ENCODE assay signal across 25 cellular contexts in genomic region chr7:81690688-81691087, GRCh38.
DNase-seq lines count a peak whose midpoint lies in the region; ATAC-seq, FAIRE-seq and TF ChIP-seq lines count a peak whose summit lies in the region.
"Had no signal": no experiment of that assay in that cellular context is flagged by ENCODE, and none has a peak within 500 bp of the region (broad histone marks: within the 10 kb centered on the region; RNA-seq: fewer than 3 reads in every experiment).

No MANE protein-coding gene starts in this region.

- H2BK120ac ChIP-seq in IMR-90 (ENCODE audit: low read depth, low read length): peak overlapping the region; percentile 90

- peak overlapping the region; percentile 32 for H3K27ac Mint-ChIP-seq in mesothelial cell of epicardium
- H3K27ac Mint-ChIP-seq in stimulated activated naive CD8-positive, alpha-beta T cell treated with anti-CD3 and anti-CD28 coated beads, Interleukin-15, amount 100 ng/mL, for 72 hours: no peak overlapping the region
- H3K27ac Mint-ChIP-seq: activated naive CD4-positive, alpha-beta T cell treated with anti-CD3 and anti-CD28 coated beads for 36 hours; activated T-cell treated with anti-CD3 and anti-CD28 coated beads, Interleukin-2, amount 50 U/mL, for 24 hours; dendritic cell treated with granulocyte-macrophage colony-stimulating factor and Interleukin-4, amounts not matched to agents 40 ng/mL and 50 ng/mL, for 4 days; IgD-negative memory B cell; T-helper 17 cell had no signal

- H3K9me3 ChIP-seq in A549 (no peaks in the 10 kb centered on the region), IMR-90 (ENCODE audit: control insufficient read depth, insufficient read depth, low read length) (no peaks in the 10 kb centered on the region)
- H3K9me3 ChIP-seq: BLaER1 treated with 17β-estradiol and CSF1 and Interleukin-3, amounts not matched to agents 10 nM and 100 nM; Caco-2; neutrophil had no signal

- H3K9me3 Mint-ChIP-seq in mesothelial cell of epicardium: no peaks in the 10 kb centered on the region
- H3K9me3 Mint-ChIP-seq in stimulated activated naive CD8-positive, alpha-beta T cell treated with anti-CD3 and anti-CD28 coated beads, Interleukin-15, amount 100 ng/mL, for 72 hours: peaks cover 0 to 11% of the 10 kb centered on the region in 2 donors
- H3K9me3 Mint-ChIP-seq: activated T-cell treated with anti-CD3 and anti-CD28 coated beads, Interleukin-2, amount 50 U/mL, for 24 hours had no signal

- H3K36me3 ChIP-seq in IMR-90 (ENCODE audit: control insufficient read depth, insufficient read depth, low read length): no peaks in the 10 kb centered on the region
- H3K36me3 ChIP-seq: BLaER1 treated with 17β-estradiol and CSF1 and Interleukin-3, amounts not matched to agents 10 nM and 100 nM; neutrophil had no signal

- in situ Hi-C loops in IMR-90 (cut with MboI; ENCODE audit: low sequenced_read_pairs): no loop called here

- H3K14ac ChIP-seq in IMR-90 (replicated peaks; ENCODE audit: low read depth, low read length): peak overlapping the region; percentile 18

- H3K9ac ChIP-seq in IMR-90 (ENCODE audit: low read depth, low read length): peak overlapping the region; percentile 33; the same call in 1 of the 2 replicates
- H3K9ac ChIP-seq: BLaER1 treated with 17β-estradiol and CSF1 and Interleukin-3, amounts not matched to agents 10 nM and 100 nM had no signal

- H3K4me3 ChIP-seq in A549 (no peak overlapping the region), IMR-90 (ENCODE audit: insufficient read depth, low read depth, low read length) (no peak overlapping the region)
- H3K4me3 ChIP-seq: BLaER1 treated with 17β-estradiol and CSF1 and Interleukin-3, amounts not matched to agents 10 nM and 100 nM; skin epidermis had no signal

- H2BK15ac ChIP-seq in IMR-90 (ENCODE audit: low read depth, low read length): peak overlapping the region; percentile 88; the same call in 2 of the 3 replicates

- peak overlapping the region; percentile 68; the same call in 1 of the 2 replicates for H3K56ac ChIP-seq in IMR-90 (ENCODE audit: extremely low read depth, insufficient read depth, low read length)

- no peak for TF ChIP-seq EP300 in A549 (IDR thresholded peaks at IDR 0.05)

- H3K36me3 Mint-ChIP-seq in mesothelial cell of epicardium: no peaks in the 10 kb centered on the region

- no peak overlapping the region for H2AFZ ChIP-seq in IMR-90 (replicated peaks; ENCODE audit: low read length, poor library complexity)

- no peaks in the 10 kb centered on the region for H3K27me3 ChIP-seq in IMR-90 (ENCODE audit: control insufficient read depth, insufficient read depth, low read length)
- H3K27me3 ChIP-seq: BLaER1 treated with 17β-estradiol and CSF1 and Interleukin-3, amounts not matched to agents 10 nM and 100 nM; neutrophil had no signal

- no peak overlapping the region for H2AK9ac ChIP-seq in IMR-90 (replicated peaks; ENCODE audit: low read depth, low read length, poor library complexity)

- peak overlapping the region; percentile 91 for H4K91ac ChIP-seq in IMR-90 (ENCODE audit: insufficient read depth, low read depth, low read length)

- peak overlapping the region; percentile 37 to 81 for H4K8ac ChIP-seq in IMR-90 (ENCODE audit: low read depth in 2 of 2, low read length in 2 of 2)

- H2AK5ac ChIP-seq in IMR-90 (ENCODE audit: low read depth, low read length): peak overlapping the region; percentile 92

- intact Hi-C loops in IMR-90 (cut with micrococcal nuclease): loop anchor here (5.0 kb wide), 1 partner anchor 188 kb away; no protein-coding TSS in a partner anchor

- DNase-seq in A549 (ENCODE audit: low read depth in 1 of 2, low spot score in 1 of 2) (no peak), IMR-90 (no peak), mesothelial cell of epicardium (ENCODE audit: low spot score in 2 of 2, unreplicated experiment in 2 of 2) (no peak), activated gamma-delta T cell treated with Interleukin-2 at 50 U/mL for 16 hours (no peak)
- DNase-seq in stimulated activated naive CD8-positive, alpha-beta T cell treated with anti-CD3 and anti-CD28 coated beads, Interleukin-15, amount 100 ng/mL, for 72 hours: no peak
- no peak for DNase-seq in stimulated activated CD4-positive, alpha-beta T cell treated with anti-CD3 and anti-CD28 coated beads, Interleukin-4, amount 100 ng/mL, for 1 hour
- DNase-seq: activated CD4-positive, alpha-beta T cell treated with anti-CD3 and anti-CD28 coated beads for 4 hours; activated CD8-positive, alpha-beta memory T cell treated with anti-CD3 and anti-CD28 coated beads for 24 hours; activated naive CD4-positive, alpha-beta T cell treated with anti-CD3 and anti-CD28 coated beads for 36 hours; activated T-cell treated with anti-CD3 and anti-CD28 coated beads, Interleukin-2, amount 50 U/mL, for 24 hours; amniotic stem cell; Caco-2; DMS79 treated with DMSO at 0.1 percent for 48 hours; NCI-H1417 treated with DMSO at 0.1 percent for 48 hours; stimulated activated CD4-positive, alpha-beta T cell treated with anti-CD3 and anti-CD28 coated beads, Interleukin-1b, Interleukin-23, amount 100 ng/mL, for 48 hours; T-helper 17 cell had no signal

- H3K23ac ChIP-seq in IMR-90 (ENCODE audit: low read depth, low read length): peak overlapping the region; percentile 73; the same call in 1 of the 2 replicates

- H2BK5ac ChIP-seq in IMR-90 (ENCODE audit: low read depth, low read length, poor library complexity, severe bottlenecking): peak overlapping the region; percentile 93

- H3K4me1 Mint-ChIP-seq in mesothelial cell of epicardium: peaks cover 44% of the 10 kb centered on the region
- no peaks in the 10 kb centered on the region for H3K4me1 Mint-ChIP-seq in stimulated activated naive CD8-positive, alpha-beta T cell treated with anti-CD3 and anti-CD28 coated beads, Interleukin-15, amount 100 ng/mL, for 72 hours
- H3K4me1 Mint-ChIP-seq: IgD-negative memory B cell, T-helper 17 cell had no signal

- H3K79me1 ChIP-seq in IMR-90 (ENCODE audit: low read depth in 1 of 2, low read length in 2 of 2): no peaks in the 10 kb centered on the region

- no peaks in the 10 kb centered on the region for H3K27me3 Mint-ChIP-seq in mesothelial cell of epicardium (ENCODE audit: low read depth)
- no peaks in the 10 kb centered on the region for H3K27me3 Mint-ChIP-seq in stimulated activated naive CD8-positive, alpha-beta T cell treated with anti-CD3 and anti-CD28 coated beads, Interleukin-15, amount 100 ng/mL, for 72 hours
- H3K27me3 Mint-ChIP-seq: activated T-cell treated with anti-CD3 and anti-CD28 coated beads, Interleukin-2, amount 50 U/mL, for 24 hours; dendritic cell treated with granulocyte-macrophage colony-stimulating factor and Interleukin-4, amounts not matched to agents 40 ng/mL and 50 ng/mL, for 4 days; IgD-negative memory B cell; T-helper 17 cell had no signal

- H3K18ac ChIP-seq in IMR-90 (ENCODE audit: low read depth, low read length): peak overlapping the region; percentile 90

- TF ChIP-seq CTCF in A549 (IDR thresholded peaks at IDR 0.05) (no peak), IMR-90 (conservative IDR thresholded peaks at IDR 0.05; ENCODE audit: low read depth, low read length) (no peak), mesothelial cell of epicardium (IDR thresholded peaks at IDR 0.05; ENCODE audit: unreplicated experiment) (no peak)

- POLR2A ChIA-PET in A549 (lab: Yijun Ruan, JAX): no interaction called here
- POLR2A ChIA-PET in IMR-90 (lab: Charles Lee; ENCODE audit: unreplicated experiment): no interaction called here

- no peak for TF ChIP-seq POLR2A in A549 (IDR thresholded peaks at IDR 0.05; ENCODE audit: low read length)
- no peak for TF ChIP-seq POLR2A in IMR-90 (IDR thresholded peaks at IDR 0.05; ENCODE audit: low read depth, low read length)

- 37% methylated on average over 3 of the region's 3 CpGs for WGBS in A549 (ENCODE audit: missing lambda C conversion rate)
- no CpG with 5 or more reads among the region's 3 CpGs for WGBS in IMR-90 (ENCODE audit: extremely low coverage in 2 of 2, insufficient read length in 1 of 2), 2 experiments

- TF ChIP-seq RAD21 in A549 (conservative IDR thresholded peaks at IDR 0.05 in 1 of 2, IDR thresholded peaks at IDR 0.05 in 1 of 2) (no peak), IMR-90 (IDR thresholded peaks at IDR 0.05; ENCODE audit: low read length) (no peak)

- peaks cover 3% of the 10 kb centered on the region; the same call in 1 of the 2 replicates for H3K9me1 ChIP-seq in IMR-90 (ENCODE audit: insufficient read depth, low read length)

- CTCF ChIA-PET in A549 (lab: Yijun Ruan, JAX): no interaction called here
- CTCF ChIA-PET in IMR-90 (lab: Yijun Ruan, JAX): no interaction called here

- H2BK20ac ChIP-seq in IMR-90 (ENCODE audit: low read depth, low read length): peak overlapping the region; percentile 93

- peak overlapping the region; percentile 14; the same call in 1 of the 3 replicates for H3K4me2 ChIP-seq in A549
- H3K4me2 ChIP-seq in IMR-90 (ENCODE audit: low read depth, low read length): peak overlapping the region; percentile 33

- peaks cover 20% of the 10 kb centered on the region for H3K4me1 ChIP-seq in A549
- H3K4me1 ChIP-seq in IMR-90 (ENCODE audit: control insufficient read depth, insufficient read depth, low read length): peaks cover 12% of the 10 kb centered on the region; the same call in 1 of the 2 replicates
- H3K4me1 ChIP-seq: Caco-2 had no signal

- dilution Hi-C loops in IMR-90 (cut with HindIII; ENCODE audit: low sequenced_read_pairs, unreplicated experiment): no loop called here

- no peak for FAIRE-seq in A549 (lab: Jason Lieb, UNC)
- peak; percentile 11 for FAIRE-seq in TTC549 (lab: Jason Lieb, UNC)
- FAIRE-seq: endometrium, GM18507 had no signal

- ATAC-seq in A549: no peak
- no peak for ATAC-seq in IMR-90 (ENCODE audit: low read depth)
- ATAC-seq in HG03025 (IDR thresholded peaks at IDR 0.05; ENCODE audit: low FRiP score, unreplicated experiment): no peak
- ATAC-seq in stimulated activated naive CD8-positive, alpha-beta T cell treated with anti-CD3 and anti-CD28 coated beads, Interleukin-15, amount 100 ng/mL, for 72 hours: no peak
- ATAC-seq: T-helper 17 cell had no signal

- H4K20me1 ChIP-seq in IMR-90 (ENCODE audit: insufficient read depth, low read length): no peaks in the 10 kb centered on the region
- H4K20me1 ChIP-seq: BLaER1 treated with 17β-estradiol and CSF1 and Interleukin-3, amounts not matched to agents 10 nM and 100 nM had no signal

- TSS peak; percentile 92 for BruUV-seq in IMR-90 (replicated peaks; lab: Mats Ljungman, UMichigan)

- peak overlapping the region; percentile 90 for H3K4ac ChIP-seq in IMR-90 (ENCODE audit: low read depth, low read length)

- H4K5ac ChIP-seq in IMR-90 (ENCODE audit: low read depth, low read length): peak overlapping the region; percentile 67

- H3K4me3 Mint-ChIP-seq in mesothelial cell of epicardium: no peak overlapping the region
- no peak overlapping the region for H3K4me3 Mint-ChIP-seq in stimulated activated naive CD8-positive, alpha-beta T cell treated with anti-CD3 and anti-CD28 coated beads, Interleukin-15, amount 100 ng/mL, for 72 hours
- H3K4me3 Mint-ChIP-seq: activated naive CD4-positive, alpha-beta T cell treated with anti-CD3 and anti-CD28 coated beads for 36 hours; activated T-cell treated with anti-CD3 and anti-CD28 coated beads, Interleukin-2, amount 50 U/mL, for 24 hours; dendritic cell treated with granulocyte-macrophage colony-stimulating factor and Interleukin-4, amounts not matched to agents 40 ng/mL and 50 ng/mL, for 4 days; IgD-negative memory B cell; T-helper 17 cell had no signal

- H3K27ac ChIP-seq in A549: no peak overlapping the region
- H3K27ac ChIP-seq in IMR-90 (ENCODE audit: insufficient read depth, low read length): peak overlapping the region; percentile 77
- H3K27ac ChIP-seq: BLaER1 treated with 17β-estradiol and CSF1 and Interleukin-3, amounts not matched to agents 10 nM and 100 nM; neutrophil; skin epidermis had no signal
